8 cellular contexts compared by ENCODE assay signal in the genomic region with DNA sequence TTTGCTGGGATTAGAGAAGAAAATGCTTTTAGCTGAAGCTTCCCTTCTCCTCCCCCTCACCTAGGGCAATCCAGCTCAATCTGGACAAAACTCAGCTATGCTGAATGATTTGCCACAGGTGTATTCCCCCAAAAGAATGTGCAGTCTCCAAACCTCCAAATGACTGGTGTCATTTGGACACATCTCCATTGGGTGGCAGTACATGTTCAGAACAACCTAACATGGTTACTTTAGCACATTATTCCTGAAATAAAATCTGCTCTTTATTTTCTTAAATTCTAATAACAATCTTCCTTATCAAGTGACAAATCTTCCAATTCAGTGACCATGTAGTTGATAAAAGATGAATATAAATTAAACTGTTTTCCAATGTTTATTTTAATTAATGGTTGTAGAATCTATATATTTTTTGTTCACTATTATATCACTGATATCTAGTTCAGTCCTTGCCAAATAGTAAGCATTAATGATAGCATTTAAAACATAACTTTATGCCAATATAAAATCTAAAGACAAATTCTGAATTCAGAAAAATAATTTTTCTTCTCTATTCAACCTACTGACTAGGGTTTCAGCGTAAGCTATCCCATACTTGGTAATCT.
A peak's percentile ranks its signal among the peaks of the same experiment; 100 is the strongest.
DNase-seq lines count a peak whose midpoint lies in the region; ATAC-seq and TF ChIP-seq lines count a peak whose summit lies in the region.

No MANE protein-coding gene starts in this region.

- H3K4me1 ChIP-seq in A673 (ENCODE audit: insufficient read depth, low read length, poor library complexity, severe bottlenecking): no peaks in the 10 kb centered on the region

- peak; percentile 17 for DNase-seq in A673 (ENCODE audit: low spot score)
- DNase-seq in GM10266 (ENCODE audit: extremely low spot score): peak; percentile 23
- peak; percentile 44 for DNase-seq in LoVo (ENCODE audit: low spot score)
- peak; percentile 59 for DNase-seq in astrocyte of the hippocampus (ENCODE audit: low read depth, low spot score)
- DNase-seq in left colon: peak in 1 of 2 donors; percentile 13
- no peak for DNase-seq in NCI-H1436 treated with DMSO at 0.1 percent for 48 hours (lab: John Stamatoyannopoulos, UW)
- DNase-seq in stimulated activated CD4-positive, alpha-beta T cell treated with anti-CD3 and anti-CD28 coated beads, Interleukin-4, amount 100 ng/mL, for 1 hour: no peak

- no peaks in the 10 kb centered on the region for H3K27me3 ChIP-seq in A673 (replicated peaks; ENCODE audit: insufficient read depth, low read depth, low read length, poor library complexity)

- H3K27ac ChIP-seq in A673 (ENCODE audit: low read depth, low read length, poor library complexity, severe bottlenecking): no peak overlapping the region

- TF ChIP-seq CTCF in A673 (conservative IDR thresholded peaks at IDR 0.05; ENCODE audit: low read depth, low read length): peak; percentile 65
- TF ChIP-seq CTCF in GM10266 (IDR thresholded peaks at IDR 0.05; ENCODE audit: control insufficient read depth, insufficient read depth, low read depth, missing control alignments): peak; percentile 55

- CTCF ChIA-PET in A673 (lab: Charles Lee): interaction anchor here (0.6 kb wide), 1 partner anchor 260 kb away, joined by 8 read pairs; no protein-coding TSS in a partner anchor

- ATAC-seq in left colon: peak; percentile 53
- ATAC-seq in GM21360 (IDR thresholded peaks at IDR 0.05; ENCODE audit: unreplicated experiment): no peak

- H3K9me3 ChIP-seq in A673 (ENCODE audit: low read depth, low read length, poor library complexity, severe bottlenecking): no peaks in the 10 kb centered on the region

- BruUV-seq in A673 (replicated peaks; lab: Mats Ljungman, UMichigan): no TSS peak

- H3K4me3 ChIP-seq in A673 (ENCODE audit: low read depth, low read length, poor library complexity, severe bottlenecking): no peak overlapping the region

- intact Hi-C loops in A673 (cut with micrococcal nuclease; ENCODE audit: unreplicated experiment): loop anchor here (5.0 kb wide), 1 partner anchor 1056 kb away; no protein-coding TSS in a partner anchor
- intact Hi-C loops in left colon (cut with DNase I, micrococcal nuclease): loop anchor here in 1 of 2 donors (5.0 kb wide), 1 partner anchor 1046 kb away; no protein-coding TSS in a partner anchor

- POLR2A ChIA-PET in A673 (lab: Charles Lee; ENCODE audit: low non-redundant PET): no interaction called here

- no peaks in the 10 kb centered on the region for H3K36me3 ChIP-seq in A673 (ENCODE audit: insufficient read depth, low read length, poor library complexity, severe bottlenecking)

Comparison
In these comparisons a context has a peak if more than half of its experiments do, and no peak if none do; other contexts are left out.
1. DNase-seq: peak in A673 (single experiment), GM10266 (single experiment), LoVo (single experiment) and astrocyte of the hippocampus (single experiment); none in NCI-H1436 treated with DMSO at 0.1 percent for 48 hours (single experiment) and stimulated activated CD4-positive, alpha-beta T cell treated with anti-CD3 and anti-CD28 coated beads, Interleukin-4, amount 100 ng/mL, for 1 hour (single experiment).